Comparison of ENCODE assay signal across 1 cellular context in the genomic region with DNA sequence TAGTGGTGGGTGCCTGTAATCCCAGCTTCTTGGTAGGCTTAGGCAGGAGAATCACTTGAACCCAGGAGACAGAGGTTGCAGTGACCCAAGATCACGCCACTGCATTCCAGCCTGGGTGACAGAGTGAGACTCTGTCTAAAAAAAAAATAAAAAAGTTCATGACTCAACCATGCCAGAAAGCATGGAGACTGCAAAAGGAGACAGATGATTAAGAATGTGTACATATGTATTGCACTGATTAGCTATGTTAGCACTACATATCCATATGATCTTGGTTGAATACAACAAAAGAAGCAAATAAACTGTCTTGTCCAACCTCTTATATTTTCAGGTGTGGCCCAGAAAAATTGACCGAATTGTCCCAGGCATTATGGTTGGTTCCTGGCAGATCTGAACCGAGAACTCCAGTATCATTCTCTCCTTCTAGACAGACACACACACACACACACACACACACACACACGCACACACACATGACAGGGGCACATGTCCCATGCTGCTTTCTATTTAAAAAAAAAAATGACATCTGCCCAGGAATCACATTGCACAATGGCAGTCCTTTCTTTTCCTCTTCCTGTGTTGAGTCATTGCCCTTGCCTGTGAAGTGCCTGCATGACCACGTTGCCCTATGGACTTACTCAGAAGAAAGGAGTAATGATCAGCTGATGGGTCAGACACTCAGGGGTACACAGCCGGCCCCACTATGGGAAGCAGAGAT.
A peak's percentile ranks its signal among the peaks of the same experiment; 100 is the strongest.
TF ChIP-seq lines count a peak whose summit lies in the region.

No MANE protein-coding gene starts in this region.

TF ChIP-seq in HepG2, 621 proteins besides CTCF, POLR2A, EP300 and RAD21 (continued from another document and continues in another):
- TF ChIP-seq, protein P1, sequence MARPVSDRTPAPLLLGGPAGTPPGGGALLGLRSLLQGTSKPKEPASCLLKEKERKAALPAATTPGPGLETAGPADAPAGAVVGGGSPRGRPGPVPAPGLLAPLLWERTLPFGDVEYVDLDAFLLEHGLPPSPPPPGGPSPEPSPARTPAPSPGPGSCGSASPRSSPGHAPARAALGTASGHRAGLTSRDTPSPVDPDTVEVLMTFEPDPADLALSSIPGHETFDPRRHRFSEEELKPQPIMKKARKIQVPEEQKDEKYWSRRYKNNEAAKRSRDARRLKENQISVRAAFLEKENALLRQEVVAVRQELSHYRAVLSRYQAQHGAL (CRISPR knock-in tag; IDR thresholded peaks at IDR 0.05; ENCODE audit: not compliant biosample characterization) = no peak
- TF ChIP-seq SNAPC5 (CRISPR knock-in tag; IDR thresholded peaks at IDR 0.05; ENCODE audit: borderline replicate concordance) = no peak; the same call in 1 of the 2 replicates
- TF ChIP-seq ELF3 (CRISPR knock-in tag; IDR thresholded peaks at IDR 0.05) = peak; percentile 89
- no peak for TF ChIP-seq ZNF781 (CRISPR knock-in tag; IDR thresholded peaks at IDR 0.05; ENCODE audit: borderline replicate concordance, not compliant biosample characterization)
- TF ChIP-seq ZSCAN5A (CRISPR knock-in tag; IDR thresholded peaks at IDR 0.05; ENCODE audit: borderline replicate concordance) = no peak
- no peak for TF ChIP-seq ZNF562 (CRISPR knock-in tag; IDR thresholded peaks at IDR 0.05; ENCODE audit: borderline replicate concordance)
- TF ChIP-seq KDM4B (CRISPR knock-in tag; IDR thresholded peaks at IDR 0.05) = no peak
- TF ChIP-seq PAXIP1 (CRISPR knock-in tag; conservative IDR thresholded peaks at IDR 0.05) = peak; percentile 65
- TF ChIP-seq, protein P2, sequence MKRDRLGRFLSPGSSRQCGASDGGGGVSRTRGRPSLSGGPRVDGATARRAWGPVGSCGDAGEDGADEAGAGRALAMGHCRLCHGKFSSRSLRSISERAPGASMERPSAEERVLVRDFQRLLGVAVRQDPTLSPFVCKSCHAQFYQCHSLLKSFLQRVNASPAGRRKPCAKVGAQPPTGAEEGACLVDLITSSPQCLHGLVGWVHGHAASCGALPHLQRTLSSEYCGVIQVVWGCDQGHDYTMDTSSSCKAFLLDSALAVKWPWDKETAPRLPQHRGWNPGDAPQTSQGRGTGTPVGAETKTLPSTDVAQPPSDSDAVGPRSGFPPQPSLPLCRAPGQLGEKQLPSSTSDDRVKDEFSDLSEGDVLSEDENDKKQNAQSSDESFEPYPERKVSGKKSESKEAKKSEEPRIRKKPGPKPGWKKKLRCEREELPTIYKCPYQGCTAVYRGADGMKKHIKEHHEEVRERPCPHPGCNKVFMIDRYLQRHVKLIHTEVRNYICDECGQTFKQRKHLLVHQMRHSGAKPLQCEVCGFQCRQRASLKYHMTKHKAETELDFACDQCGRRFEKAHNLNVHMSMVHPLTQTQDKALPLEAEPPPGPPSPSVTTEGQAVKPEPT (CRISPR knock-in tag; IDR thresholded peaks at IDR 0.05; ENCODE audit: low read depth) = no peak
- TF ChIP-seq, protein P3, sequence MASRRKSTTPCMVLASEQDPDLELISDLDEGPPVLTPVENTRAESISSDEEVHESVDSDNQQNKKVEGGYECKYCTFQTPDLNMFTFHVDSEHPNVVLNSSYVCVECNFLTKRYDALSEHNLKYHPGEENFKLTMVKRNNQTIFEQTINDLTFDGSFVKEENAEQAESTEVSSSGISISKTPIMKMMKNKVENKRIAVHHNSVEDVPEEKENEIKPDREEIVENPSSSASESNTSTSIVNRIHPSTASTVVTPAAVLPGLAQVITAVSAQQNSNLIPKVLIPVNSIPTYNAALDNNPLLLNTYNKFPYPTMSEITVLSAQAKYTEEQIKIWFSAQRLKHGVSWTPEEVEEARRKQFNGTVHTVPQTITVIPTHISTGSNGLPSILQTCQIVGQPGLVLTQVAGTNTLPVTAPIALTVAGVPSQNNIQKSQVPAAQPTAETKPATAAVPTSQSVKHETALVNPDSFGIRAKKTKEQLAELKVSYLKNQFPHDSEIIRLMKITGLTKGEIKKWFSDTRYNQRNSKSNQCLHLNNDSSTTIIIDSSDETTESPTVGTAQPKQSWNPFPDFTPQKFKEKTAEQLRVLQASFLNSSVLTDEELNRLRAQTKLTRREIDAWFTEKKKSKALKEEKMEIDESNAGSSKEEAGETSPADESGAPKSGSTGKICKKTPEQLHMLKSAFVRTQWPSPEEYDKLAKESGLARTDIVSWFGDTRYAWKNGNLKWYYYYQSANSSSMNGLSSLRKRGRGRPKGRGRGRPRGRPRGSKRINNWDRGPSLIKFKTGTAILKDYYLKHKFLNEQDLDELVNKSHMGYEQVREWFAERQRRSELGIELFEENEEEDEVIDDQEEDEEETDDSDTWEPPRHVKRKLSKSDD (CRISPR knock-in tag; IDR thresholded peaks at IDR 0.05; ENCODE audit: low read depth) = no peak
- TF ChIP-seq ZNF589 (CRISPR knock-in tag; conservative IDR thresholded peaks at IDR 0.05) = no peak
- no peak for TF ChIP-seq MAZ (IDR thresholded peaks at IDR 0.05; ENCODE audit: borderline replicate concordance, low read depth, low read length)
- TF ChIP-seq MAZ (CRISPR knock-in tag; IDR thresholded peaks at IDR 0.05; ENCODE audit: low read depth) = no peak
- no peak for TF ChIP-seq CBX2 (IDR thresholded peaks at IDR 0.05; ENCODE audit: low read depth, low read length)
- TF ChIP-seq CBX2 (CRISPR knock-in tag; IDR thresholded peaks at IDR 0.05; ENCODE audit: low read depth) = no peak
- no peak for TF ChIP-seq SMARCE1 (IDR thresholded peaks at IDR 0.05; ENCODE audit: borderline replicate concordance)
- TF ChIP-seq, protein P4, sequence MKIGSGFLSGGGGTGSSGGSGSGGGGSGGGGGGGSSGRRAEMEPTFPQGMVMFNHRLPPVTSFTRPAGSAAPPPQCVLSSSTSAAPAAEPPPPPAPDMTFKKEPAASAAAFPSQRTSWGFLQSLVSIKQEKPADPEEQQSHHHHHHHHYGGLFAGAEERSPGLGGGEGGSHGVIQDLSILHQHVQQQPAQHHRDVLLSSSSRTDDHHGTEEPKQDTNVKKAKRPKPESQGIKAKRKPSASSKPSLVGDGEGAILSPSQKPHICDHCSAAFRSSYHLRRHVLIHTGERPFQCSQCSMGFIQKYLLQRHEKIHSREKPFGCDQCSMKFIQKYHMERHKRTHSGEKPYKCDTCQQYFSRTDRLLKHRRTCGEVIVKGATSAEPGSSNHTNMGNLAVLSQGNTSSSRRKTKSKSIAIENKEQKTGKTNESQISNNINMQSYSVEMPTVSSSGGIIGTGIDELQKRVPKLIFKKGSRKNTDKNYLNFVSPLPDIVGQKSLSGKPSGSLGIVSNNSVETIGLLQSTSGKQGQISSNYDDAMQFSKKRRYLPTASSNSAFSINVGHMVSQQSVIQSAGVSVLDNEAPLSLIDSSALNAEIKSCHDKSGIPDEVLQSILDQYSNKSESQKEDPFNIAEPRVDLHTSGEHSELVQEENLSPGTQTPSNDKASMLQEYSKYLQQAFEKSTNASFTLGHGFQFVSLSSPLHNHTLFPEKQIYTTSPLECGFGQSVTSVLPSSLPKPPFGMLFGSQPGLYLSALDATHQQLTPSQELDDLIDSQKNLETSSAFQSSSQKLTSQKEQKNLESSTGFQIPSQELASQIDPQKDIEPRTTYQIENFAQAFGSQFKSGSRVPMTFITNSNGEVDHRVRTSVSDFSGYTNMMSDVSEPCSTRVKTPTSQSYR (CRISPR knock-in tag; IDR thresholded peaks at IDR 0.05; ENCODE audit: borderline replicate concordance) = no peak
- TF ChIP-seq ZNF747 (CRISPR knock-in tag; IDR thresholded peaks at IDR 0.05; ENCODE audit: borderline replicate concordance) = no peak
- no peak for TF ChIP-seq ZNF850 (CRISPR knock-in tag; conservative IDR thresholded peaks at IDR 0.05)
- TF ChIP-seq, protein P5, sequence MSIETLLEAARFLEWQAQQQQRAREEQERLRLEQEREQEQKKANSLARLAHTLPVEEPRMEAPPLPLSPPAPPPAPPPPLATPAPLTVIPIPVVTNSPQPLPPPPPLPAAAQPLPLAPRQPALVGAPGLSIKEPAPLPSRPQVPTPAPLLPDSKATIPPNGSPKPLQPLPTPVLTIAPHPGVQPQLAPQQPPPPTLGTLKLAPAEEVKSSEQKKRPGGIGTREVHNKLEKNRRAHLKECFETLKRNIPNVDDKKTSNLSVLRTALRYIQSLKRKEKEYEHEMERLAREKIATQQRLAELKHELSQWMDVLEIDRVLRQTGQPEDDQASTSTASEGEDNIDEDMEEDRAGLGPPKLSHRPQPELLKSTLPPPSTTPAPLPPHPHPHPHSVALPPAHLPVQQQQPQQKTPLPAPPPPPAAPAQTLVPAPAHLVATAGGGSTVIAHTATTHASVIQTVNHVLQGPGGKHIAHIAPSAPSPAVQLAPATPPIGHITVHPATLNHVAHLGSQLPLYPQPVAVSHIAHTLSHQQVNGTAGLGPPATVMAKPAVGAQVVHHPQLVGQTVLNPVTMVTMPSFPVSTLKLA (IDR thresholded peaks at IDR 0.05) = peak; percentile 60; the same call in 1 of the 2 replicates
- no peak for TF ChIP-seq CENPX (CRISPR knock-in tag; IDR thresholded peaks at IDR 0.05)
- TF ChIP-seq ARID2 (CRISPR knock-in tag; IDR thresholded peaks at IDR 0.05; ENCODE audit: borderline replicate concordance) = no peak
- no peak for TF ChIP-seq ZNF652 (CRISPR knock-in tag; IDR thresholded peaks at IDR 0.05; ENCODE audit: borderline replicate concordance, low read depth)
- no peak for TF ChIP-seq GMEB1 (CRISPR knock-in tag; IDR thresholded peaks at IDR 0.05; ENCODE audit: borderline replicate concordance)
- no peak for TF ChIP-seq TIGD3 (CRISPR knock-in tag; IDR thresholded peaks at IDR 0.05; ENCODE audit: borderline replicate concordance)
- TF ChIP-seq THRA (CRISPR knock-in tag; IDR thresholded peaks at IDR 0.05; ENCODE audit: borderline replicate concordance) = no peak
- no peak for TF ChIP-seq HMGA1 (CRISPR knock-in tag; conservative IDR thresholded peaks at IDR 0.05)
- TF ChIP-seq AGO2 (optimal IDR thresholded peaks at IDR 0.05; ENCODE audit: low read depth, low read length) = no peak
- no peak for TF ChIP-seq GPBP1L1 (CRISPR knock-in tag; IDR thresholded peaks at IDR 0.05)
